1 cellular context compared by ENCODE assay signal in genomic region chr5:4511996-4512656, GRCh38.
TF ChIP-seq lines count a peak whose summit lies in the region.

No MANE protein-coding gene starts in this region.

TF ChIP-seq in HEK293T, 16 proteins besides CTCF, POLR2A, EP300 and RAD21 (continued from another document):
- TF ChIP-seq L3MBTL2 (conservative IDR thresholded peaks at IDR 0.05) (no peak), ZNF384 (IDR thresholded peaks at IDR 0.05) (no peak)
